ENCODE assay signal across 15 cellular contexts in the genomic region with DNA sequence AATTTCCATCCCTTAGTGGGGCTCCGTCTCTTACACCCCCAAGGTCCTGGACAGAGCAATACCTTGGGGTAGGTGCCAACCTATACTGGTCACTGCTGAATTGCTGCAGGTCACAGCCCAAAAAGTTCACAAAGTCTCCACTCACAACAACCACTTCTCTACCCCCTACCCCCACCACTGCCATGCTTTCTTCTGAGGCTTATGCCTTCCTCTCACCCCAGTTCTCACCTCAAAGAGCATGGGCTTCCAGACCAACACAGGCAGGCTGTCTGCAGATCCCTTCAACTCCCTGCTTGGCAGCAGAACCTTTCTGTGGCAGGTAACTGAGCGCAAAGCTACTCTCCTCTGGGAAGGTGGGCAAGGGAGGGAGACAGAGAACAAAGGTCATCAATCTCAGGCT. TPM values are rescaled to one million over a fixed set of nuclear protein-coding genes. Genes with fewer than 3 reads are reported as not detected.
DNase-seq lines count a peak whose midpoint lies in the region; ATAC-seq and TF ChIP-seq lines count a peak whose summit lies in the region.
"Had no signal": no experiment of that assay in that cellular context is flagged by ENCODE, and none has a peak within 500 bp of the region (broad histone marks: within the 10 kb centered on the region; RNA-seq: fewer than 3 reads in every experiment).

No MANE protein-coding gene starts in this region.

- ATAC-seq in natural killer cell treated with Interleukin-12 subunit alpha and Interleukin-12 subunit beta and Interleukin-15 and Interleukin-18, amount 100 ng/mL, for 72 hours = no peak
- ATAC-seq in natural killer cell (no peak), sciatic nerve (no peak)
- ATAC-seq: CD8-positive, alpha-beta T cell had no signal

- H3K4me3 Mint-ChIP-seq in natural killer cell treated with Interleukin-12 subunit alpha and Interleukin-12 subunit beta and Interleukin-15 and Interleukin-18, amount 100 ng/mL, for 72 hours = no peak overlapping the region
- no peak overlapping the region for H3K4me3 Mint-ChIP-seq in natural killer cell
- H3K4me3 Mint-ChIP-seq: B cell; CD4-positive, CD25-positive, alpha-beta regulatory T cell; CD8-positive, alpha-beta T cell had no signal

- intact Hi-C loops in natural killer cell (cut with micrococcal nuclease) = loop anchor here (10.0 kb wide), 1 partner anchor 1396 kb away; no protein-coding TSS in a partner anchor
- intact Hi-C loops in sciatic nerve (cut with DNase I) = no loop called here

- DNase-seq in natural killer cell treated with Interleukin-12 subunit alpha and Interleukin-12 subunit beta and Interleukin-15 and Interleukin-18, amount 100 ng/mL, for 72 hours (ENCODE audit: low spot score) = peak; percentile 47
- DNase-seq in natural killer cell = no peak
- peak; percentile 10 for DNase-seq in islet precursor cell
- DNase-seq in sciatic nerve (ENCODE audit: low spot score) = peak; percentile 28
- DNase-seq in RPMI8226 = no peak
- no peak for DNase-seq in NK-92 treated with Interleukin-12 subunit alpha and Interleukin-12 subunit beta, amount 100 ng/mL, for 24 hours (lab: John Stamatoyannopoulos, UW)
- no peak for DNase-seq in NCI-H1092 (lab: John Stamatoyannopoulos, UW)
- DNase-seq: Caco-2; CD4-positive, CD25-positive, alpha-beta regulatory T cell; CD8-positive, alpha-beta T cell; DMS153; DND-41; GOT3; HCEC 1CT had no signal

- no peak overlapping the region for H3K27ac Mint-ChIP-seq in natural killer cell treated with Interleukin-12 subunit alpha and Interleukin-12 subunit beta and Interleukin-15 and Interleukin-18, amount 100 ng/mL, for 72 hours
- H3K27ac Mint-ChIP-seq in natural killer cell = no peak overlapping the region
- H3K27ac Mint-ChIP-seq: B cell; CD4-positive, CD25-positive, alpha-beta regulatory T cell; CD8-positive, alpha-beta T cell had no signal

- no peaks in the 10 kb centered on the region for H3K36me3 Mint-ChIP-seq in natural killer cell treated with Interleukin-12 subunit alpha and Interleukin-12 subunit beta and Interleukin-15 and Interleukin-18, amount 100 ng/mL, for 72 hours
- no peaks in the 10 kb centered on the region for H3K36me3 Mint-ChIP-seq in natural killer cell
- H3K36me3 Mint-ChIP-seq: CD4-positive, CD25-positive, alpha-beta regulatory T cell; CD8-positive, alpha-beta T cell had no signal

- TF ChIP-seq CTCF in natural killer cell (IDR thresholded peaks at IDR 0.05) = no peak

- H3K4me1 Mint-ChIP-seq in natural killer cell treated with Interleukin-12 subunit alpha and Interleukin-12 subunit beta and Interleukin-15 and Interleukin-18, amount 100 ng/mL, for 72 hours (ENCODE audit: low read depth in 2 of 2) = no peaks in the 10 kb centered on the region
- H3K4me1 Mint-ChIP-seq in natural killer cell = no peaks in the 10 kb centered on the region

- peaks cover 0 to 13% of the 10 kb centered on the region in 2 donors for H3K27me3 Mint-ChIP-seq in natural killer cell treated with Interleukin-12 subunit alpha and Interleukin-12 subunit beta and Interleukin-15 and Interleukin-18, amount 100 ng/mL, for 72 hours
- peaks cover 0 to 11% of the 10 kb centered on the region in 2 donors for H3K27me3 Mint-ChIP-seq in natural killer cell (ENCODE audit: low read depth in 2 of 2)
- H3K27me3 Mint-ChIP-seq: CD4-positive, CD25-positive, alpha-beta regulatory T cell had no signal

- no peaks in the 10 kb centered on the region for H3K9me3 Mint-ChIP-seq in natural killer cell treated with Interleukin-12 subunit alpha and Interleukin-12 subunit beta and Interleukin-15 and Interleukin-18, amount 100 ng/mL, for 72 hours
- no peaks in the 10 kb centered on the region for H3K9me3 Mint-ChIP-seq in natural killer cell
- H3K9me3 Mint-ChIP-seq: CD8-positive, alpha-beta T cell had no signal

RNA-seq across cellular contexts. Expression of a gene that starts 35.5 kb away (rescaled TPM):
- not detected for total RNA-seq in natural killer cell treated with Interleukin-12 subunit alpha and Interleukin-12 subunit beta and Interleukin-15 and Interleukin-18, amount 100 ng/mL, for 72 hours
- total RNA-seq in natural killer cell (not detected), sciatic nerve (not detected)
- total RNA-seq: B cell; Caco-2; CD4-positive, CD25-positive, alpha-beta regulatory T cell; CD8-positive, alpha-beta T cell had no signal

Comparison
In these comparisons a context has a peak if more than half of its experiments do, and no peak if none do; other contexts are left out.
1. DNase-seq: peak in natural killer cell treated with Interleukin-12 subunit alpha and Interleukin-12 subunit beta and Interleukin-15 and Interleukin-18, amount 100 ng/mL, for 72 hours (single experiment), islet precursor cell (single experiment) and sciatic nerve (single experiment); none in natural killer cell (single experiment), RPMI8226 (single experiment), NK-92 treated with Interleukin-12 subunit alpha and Interleukin-12 subunit beta, amount 100 ng/mL, for 24 hours (single experiment) and NCI-H1092 (single experiment).